ENCODE assay signal across 22 cellular contexts in the genomic region with DNA sequence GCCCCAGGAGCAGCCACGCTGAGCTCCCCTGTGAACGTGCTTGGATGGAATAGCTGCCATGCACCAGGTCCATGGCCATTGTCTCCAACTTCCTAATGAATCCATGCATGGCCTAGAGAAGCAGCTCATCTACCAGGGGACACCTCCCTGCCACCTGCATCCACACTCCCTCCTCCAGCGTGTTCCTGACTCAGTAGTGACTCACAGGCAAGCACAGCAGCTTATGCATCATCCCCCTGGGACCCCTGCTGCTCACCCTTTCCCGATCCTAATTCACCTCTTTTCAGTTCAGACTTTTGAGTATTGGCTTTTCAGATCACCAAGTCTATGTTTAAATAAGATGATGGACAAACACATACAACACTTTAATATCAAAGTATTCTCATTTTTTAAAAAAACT. TPM values are rescaled to one million over a fixed set of nuclear protein-coding genes. Genes with fewer than 3 reads are reported as not detected.
DNase-seq lines count a peak whose midpoint lies in the region; ATAC-seq and TF ChIP-seq lines count a peak whose summit lies in the region.
"Had no signal": no experiment of that assay in that cellular context is flagged by ENCODE, and none has a peak within 500 bp of the region (broad histone marks: within the 10 kb centered on the region; RNA-seq: fewer than 3 reads in every experiment).

No MANE protein-coding gene starts in this region.

- H3K4me2 ChIP-seq in mammary epithelial cell (ENCODE audit: insufficient read depth, low read depth, low read length) (no peak overlapping the region), neural progenitor cell (no peak overlapping the region)
- H3K4me2 ChIP-seq: PC-9 had no signal

- H3K79me2 ChIP-seq in mammary epithelial cell (ENCODE audit: insufficient read depth, low read length), result no peaks in the 10 kb centered on the region
- no peaks in the 10 kb centered on the region for H3K79me2 ChIP-seq in neural progenitor cell (ENCODE audit: low read depth)

- H3K4me1 ChIP-seq in mammary epithelial cell (ENCODE audit: insufficient read depth, low read length) (no peaks in the 10 kb centered on the region), neural progenitor cell (peaks cover 11% of the 10 kb centered on the region), body of pancreas (peaks cover 7% of the 10 kb centered on the region)

- H3K4me3 Mint-ChIP-seq in neural progenitor cell, result no peak overlapping the region
- H3K4me3 Mint-ChIP-seq: activated CD8-positive, alpha-beta memory T cell treated with anti-CD3 and anti-CD28 coated beads, Interleukin-2, amount 10 ng/mL, durations not matched to agents 7 days and 5 days; stimulated activated memory B cell treated with anti-CD40 and anti-IgM and Interleukin-4, amounts not matched to agents 10 μg/mL and 1 μg/mL and 100 μg/mL, for 72 hours had no signal

- WGBS in mammary epithelial cell (ENCODE audit: low coverage, missing lambda C conversion rate), result 44% methylated on average over 3 of the region's 4 CpGs
- WGBS in body of pancreas, 2 donors, result 77% methylated on average over 4 of the region's 4 CpGs

- TF ChIP-seq POLR2A in body of pancreas (IDR thresholded peaks at IDR 0.05), result no peak

- DNase-seq in Daoy (ENCODE audit: low read depth), result peak; percentile 90
- peak; percentile 65 for DNase-seq in MG63
- peak; percentile 19 for DNase-seq in mammary epithelial cell
- peak; percentile 7 for DNase-seq in neural progenitor cell (ENCODE audit: low spot score)
- DNase-seq in NCI-H2171 treated with DMSO at 0.1 percent for 48 hours (lab: John Stamatoyannopoulos, UW), result no peak
- DNase-seq in LoVo (ENCODE audit: low spot score), result no peak
- no peak for DNase-seq in cerebellum (ENCODE audit: low spot score)
- DNase-seq in body of pancreas, result no peak
- DNase-seq: activated CD4-positive, alpha-beta T cell treated with anti-CD3 and anti-CD28 coated beads for 1 hour; activated CD8-positive, alpha-beta memory T cell treated with anti-CD3 and anti-CD28 coated beads, Interleukin-2, amount 10 ng/mL, durations not matched to agents 7 days and 5 days; activated effector memory CD4-positive, alpha-beta T cell treated with anti-CD3 and anti-CD28 coated beads, Interleukin-2, amount 50 U/mL, for 16 hours; COR-L47; NCI-H1092 treated with DMSO at 0.1 percent for 48 hours; NCI-H748 treated with DMSO at 0.1 percent for 48 hours; PC-9; retina had no signal

- H3K4me3 ChIP-seq in MG63 (no peak overlapping the region), mammary epithelial cell (replicated peaks in 1 of 3; ENCODE audit: insufficient read depth in 1 of 3, low read depth in 2 of 3, low read length in 3 of 3) (no peak overlapping the region), neural progenitor cell (no peak overlapping the region), body of pancreas (no peak overlapping the region)
- H3K4me3 ChIP-seq: K562, PC-9, SK-N-MC, tibial nerve had no signal

- ATAC-seq in body of pancreas, result no peak
- ATAC-seq: activated CD8-positive, alpha-beta memory T cell treated with anti-CD3 and anti-CD28 coated beads, Interleukin-2, amount 10 ng/mL, durations not matched to agents 7 days and 5 days; K562; left lobe of liver; stimulated activated memory B cell treated with anti-CD40 and anti-IgM and Interleukin-4, amounts not matched to agents 10 μg/mL and 1 μg/mL and 100 μg/mL, for 72 hours had no signal

- H4K20me1 ChIP-seq in mammary epithelial cell (ENCODE audit: insufficient read depth, low read length) (no peaks in the 10 kb centered on the region), neural progenitor cell (ENCODE audit: low read depth) (no peaks in the 10 kb centered on the region)

- in situ Hi-C loops in mammary epithelial cell (cut with MboI; ENCODE audit: low sequenced_read_pairs in 2 of 2), result loop anchor here in 1 of 2 donors (10.0 to 25.0 kb wide), 2 partner anchors 139 to 521 kb away; no protein-coding TSS in a partner anchor

- H3K9me3 Mint-ChIP-seq in neural progenitor cell, result peaks cover 24% of the 10 kb centered on the region

- no peak overlapping the region for H3K9ac ChIP-seq in mammary epithelial cell (ENCODE audit: insufficient read depth, low read length)
- H3K9ac ChIP-seq in neural progenitor cell, result no peak overlapping the region

- H3F3A ChIP-seq in neural progenitor cell (ENCODE audit: low read depth), result no peaks in the 10 kb centered on the region

- peak overlapping the region; percentile 44 for H3K27ac Mint-ChIP-seq in neural progenitor cell
- H3K27ac Mint-ChIP-seq: activated CD8-positive, alpha-beta memory T cell treated with anti-CD3 and anti-CD28 coated beads, Interleukin-2, amount 10 ng/mL, durations not matched to agents 7 days and 5 days; stimulated activated memory B cell treated with anti-CD40 and anti-IgM and Interleukin-4, amounts not matched to agents 10 μg/mL and 1 μg/mL and 100 μg/mL, for 72 hours had no signal

- dilution Hi-C loops in mammary epithelial cell (cut with HindIII; ENCODE audit: low sequenced_read_pairs), result no loop called here

- H3K9me3 ChIP-seq in MG63 (peaks cover 3% of the 10 kb centered on the region), mammary epithelial cell (replicated peaks; ENCODE audit: insufficient read depth, low read length) (no peaks in the 10 kb centered on the region), neural progenitor cell (ENCODE audit: low read depth) (peaks cover 13% of the 10 kb centered on the region), body of pancreas (no peaks in the 10 kb centered on the region)

- CTCF ChIA-PET in mammary epithelial cell (lab: Charles Lee; ENCODE audit: low non-redundant PET), result interaction anchor here (0.6 kb wide), 1 partner anchor 143 kb away, joined by 5 read pairs; no protein-coding TSS in a partner anchor

- H3K27ac ChIP-seq in mammary epithelial cell (ENCODE audit: insufficient read depth, low read depth, low read length) (no peak overlapping the region), neural progenitor cell (no peak overlapping the region), body of pancreas (no peak overlapping the region)
- H3K27ac ChIP-seq: HL-60, PC-9, SK-N-MC, tibial nerve had no signal

- TF ChIP-seq CTCF in mammary epithelial cell (conservative IDR thresholded peaks at IDR 0.05 in 1 of 2, IDR thresholded peaks at IDR 0.05 in 1 of 2; ENCODE audit: extremely low read depth in 1 of 2, insufficient read depth in 1 of 2, low read depth in 1 of 2, low read length in 2 of 2) (no peak), neural progenitor cell (IDR thresholded peaks at IDR 0.05) (no peak), body of pancreas (IDR thresholded peaks at IDR 0.05) (no peak)

- peaks cover 14% of the 10 kb centered on the region for H3K27me3 Mint-ChIP-seq in neural progenitor cell (ENCODE audit: insufficient read depth, low read depth)

- peaks cover 5% of the 10 kb centered on the region for H3K4me1 Mint-ChIP-seq in neural progenitor cell

- no TSS peak for BruUV-seq in mammary epithelial cell (replicated peaks; lab: Mats Ljungman, UMichigan)

- H3K36me3 Mint-ChIP-seq in neural progenitor cell, result peaks cover 80% of the 10 kb centered on the region
- H3K36me3 Mint-ChIP-seq: stimulated activated memory B cell treated with anti-CD40 and anti-IgM and Interleukin-4, amounts not matched to agents 10 μg/mL and 1 μg/mL and 100 μg/mL, for 72 hours had no signal

- H3K27me3 ChIP-seq in MG63, result peaks cover 14% of the 10 kb centered on the region; the same call in 1 of the 2 replicates
- peaks cover 13% of the 10 kb centered on the region for H3K27me3 ChIP-seq in mammary epithelial cell (ENCODE audit: insufficient read depth, low read length)
- peaks cover 28% of the 10 kb centered on the region for H3K27me3 ChIP-seq in neural progenitor cell
- peaks cover 0 to 9% of the 10 kb centered on the region in 2 donors for H3K27me3 ChIP-seq in body of pancreas

- H2AFZ ChIP-seq in mammary epithelial cell (ENCODE audit: low read depth, low read length), result no peak overlapping the region
- no peak overlapping the region for H2AFZ ChIP-seq in neural progenitor cell (replicated peaks)
- H2AFZ ChIP-seq: PC-9 had no signal

- H3K36me3 ChIP-seq in MG63 (no peaks in the 10 kb centered on the region), mammary epithelial cell (ENCODE audit: insufficient read depth, low read length) (no peaks in the 10 kb centered on the region), neural progenitor cell (peaks cover 16% of the 10 kb centered on the region), body of pancreas (replicated peaks in 1 of 2; ENCODE audit: insufficient read depth in 1 of 2, low read depth in 2 of 2) (no peaks in the 10 kb centered on the region)
- H3K36me3 ChIP-seq: tibial nerve had no signal

- intact Hi-C loops in mammary epithelial cell (cut with micrococcal nuclease), result no loop called here
- intact Hi-C loops in body of pancreas (cut with DNase I), result loop anchor here (5.0 kb wide), 1 partner anchor 136 kb away; no protein-coding TSS in a partner anchor

RNA-seq across cellular contexts. Expression of a gene that starts 39.9 kb away (rescaled TPM):
- 15.3 and 19.8 TPM in 2 replicates for total RNA-seq in Daoy (2014; rRNA removed; shearing (Covaris generic))
- total RNA-seq in MG63 (2014; rRNA removed; shearing (Covaris generic); ENCODE audit: low replicate concordance), result 19.5 and 28.4 TPM in 2 replicates
- 10 to 100 TPM in 1 of 2 donors, 1 to 10 TPM in 1; 8.6 to 13.5 TPM for total RNA-seq in mammary epithelial cell
- 9.7 TPM for polyA plus RNA-seq in mammary epithelial cell
- 8.5 TPM for polyA minus RNA-seq in mammary epithelial cell
- total RNA-seq in neural progenitor cell (ENCODE audit: low replicate concordance), result 38.3 and 54.4 TPM in 2 replicates
- total RNA-seq in cerebellum, result 33.4 TPM
- total RNA-seq in body of pancreas, result 1 to 10 TPM in 1 of 2 donors, under 1 TPM in 1; 0.99 to 4.9 TPM

RNA-seq across cellular contexts. Expression of a gene that starts 59.4 kb away (rescaled TPM):
- total RNA-seq in Daoy (2014; rRNA removed; shearing (Covaris generic)), result 9.6 and 15.7 TPM in 2 replicates
- not detected in 2 replicates for total RNA-seq in MG63 (2014; rRNA removed; shearing (Covaris generic); ENCODE audit: low replicate concordance)
- total RNA-seq in mammary epithelial cell (not detected), neural progenitor cell (ENCODE audit: low replicate concordance) (34.3 and 42.1 TPM in 2 replicates), cerebellum (72.6 TPM), body of pancreas (under 1 TPM; 0.52 to 0.66 TPM)
- 0.02 TPM for polyA plus RNA-seq in mammary epithelial cell
- not detected for polyA minus RNA-seq in mammary epithelial cell
- total RNA-seq: PC-9 had no signal

Comparison
In these comparisons a context has a peak if more than half of its experiments do, and no peak if none do; other contexts are left out.
1. DNase-seq: peak in Daoy (single experiment), MG63 (single experiment), mammary epithelial cell (single experiment) and neural progenitor cell (single experiment); none in NCI-H2171 treated with DMSO at 0.1 percent for 48 hours (single experiment), LoVo (single experiment), cerebellum (single experiment) and body of pancreas (0 of 4).